20 cellular contexts compared by ENCODE assay signal in genomic region chr4:172009461-172009860, GRCh38.
"Had no signal": no experiment of that assay in that cellular context is flagged by ENCODE, and none has a peak within 500 bp of the region (broad histone marks: within the 10 kb centered on the region; RNA-seq: fewer than 3 reads in every experiment).

No MANE protein-coding gene starts in this region.

- ATAC-seq: activated CD4-positive, alpha-beta T cell treated with anti-CD3 and anti-CD28 coated beads for 36 hours; activated T-helper 17 cell treated with anti-CD3 and anti-CD28 coated beads, Interleukin-2, amount 50 U/mL, for 72 hours; T-cell had no signal

- DNase-seq: activated CD4-positive, alpha-beta memory T cell treated with anti-CD3 and anti-CD28 coated beads, Interleukin-2, amount 10 ng/mL, durations not matched to agents 7 days and 5 days; activated CD4-positive, alpha-beta T cell treated with anti-CD3 and anti-CD28 coated beads for 36 hours; activated CD4-positive, alpha-beta T cell treated with anti-CD3 and anti-CD28 coated beads, Interleukin-2, amount 50 U/mL, for 1 hour; activated gamma-delta T cell; activated naive CD4-positive, alpha-beta T cell treated with anti-CD3 and anti-CD28 coated beads for 36 hours; activated T-cell treated with anti-CD3 and anti-CD28 coated beads for 4 hours; activated T-cell treated with anti-CD3 and anti-CD28 coated beads, Interleukin-2, amount 50 U/mL, for 48 hours; MM.1S; NCI-H1105; NCI-H1436; NCI-H1694 treated with DMSO at 0.1 percent for 48 hours; NCI-H2029 treated with DMSO at 0.1 percent for 48 hours; NCI-H345; NCI-H510A; SIG-M5; T-cell; T-helper 2 cell; T1000; WERI-Rb-1 had no signal
